11 cellular contexts compared by ENCODE assay signal in genomic region chr16:21306712-21307111, GRCh38. TPM values are rescaled to one million over a fixed set of nuclear protein-coding genes. Genes with fewer than 3 reads are reported as not detected.
"Had no signal": no experiment of that assay in that cellular context is flagged by ENCODE, and none has a peak within 500 bp of the region (broad histone marks: within the 10 kb centered on the region; RNA-seq: fewer than 3 reads in every experiment).

No MANE protein-coding gene starts in this region.

RNA-seq across cellular contexts. Expression of gene CRYM, which starts 28.6 kb away (rescaled TPM):
- total RNA-seq: activated CD4-positive, alpha-beta memory T cell treated with anti-CD3 and anti-CD28 coated beads for 36 hours; activated CD4-positive, alpha-beta memory T cell treated with anti-CD3 and anti-CD28 coated beads, Interleukin-2, amount 10 ng/mL, durations not matched to agents 7 days and 5 days; activated CD4-positive, alpha-beta T cell treated with anti-CD3 and anti-CD28 coated beads for 36 hours; activated CD4-positive, alpha-beta T cell treated with anti-CD3 and anti-CD28 coated beads, Interleukin-2, amount 10 ng/mL, durations not matched to agents 24 days and 14 days; activated CD4-positive, alpha-beta T cell treated with anti-CD3 and anti-CD28 coated beads, Interleukin-2, amount 10 ng/mL, durations not matched to agents 7 days and 5 days; activated CD8-positive, alpha-beta memory T cell treated with anti-CD3 and anti-CD28 coated beads for 36 hours; activated CD8-positive, alpha-beta memory T cell treated with anti-CD3 and anti-CD28 coated beads, Interleukin-2, amount 10 ng/mL, durations not matched to agents 7 days and 5 days; activated CD8-positive, alpha-beta T cell treated with anti-CD3 and anti-CD28 coated beads for 36 hours; activated CD8-positive, alpha-beta T cell treated with anti-CD3 and anti-CD28 coated beads, Interleukin-2, amount 10 ng/mL, durations not matched to agents 7 days and 5 days; T-helper 1 cell treated with Interleukin-12 subunit alpha and Interleukin-12 subunit beta and Interleukin-4 antibody, amounts not matched to agents 30 ng/mL and 1 ng/mL, for 36 hours; T-helper 2 cell treated with Interferon-gamma antibody and Interleukin-4, amounts not matched to agents 100 ng/mL and 5 ng/mL, for 36 hours had no signal
